Comparison of ENCODE assay signal across 24 cellular contexts in the genomic region with DNA sequence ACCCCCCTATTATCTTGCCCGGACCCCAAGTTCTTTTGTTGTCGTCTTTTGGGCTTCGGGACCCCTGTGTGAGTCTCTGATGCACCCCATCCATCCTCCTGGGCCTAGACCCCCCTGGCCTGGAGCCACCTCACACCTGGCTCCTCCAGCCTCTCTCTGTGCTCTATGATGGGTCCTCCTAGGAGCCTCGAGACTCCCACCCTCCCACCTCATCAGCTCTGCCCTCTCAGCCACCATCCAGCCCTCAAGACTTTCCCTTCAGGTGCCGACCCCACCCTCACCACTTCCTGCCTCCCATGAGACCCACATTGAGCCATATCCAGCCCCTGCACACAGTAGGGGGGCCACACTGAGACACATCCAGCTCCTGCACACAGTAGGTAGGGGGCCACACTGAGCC. TPM values are rescaled to one million over a fixed set of nuclear protein-coding genes. Genes with fewer than 3 reads are reported as not detected.
DNase-seq lines count a peak whose midpoint lies in the region; ATAC-seq, FAIRE-seq and TF ChIP-seq lines count a peak whose summit lies in the region.
"Had no signal": no experiment of that assay in that cellular context is flagged by ENCODE, and none has a peak within 500 bp of the region (broad histone marks: within the 10 kb centered on the region; RNA-seq: fewer than 3 reads in every experiment).

No MANE protein-coding gene starts in this region.

- H3K9me2 ChIP-seq in Karpas-422 (replicated peaks; ENCODE audit: insufficient read depth, low read length): no peaks in the 10 kb centered on the region

- 0 out of 2 replicates have a peak, but pooled peaks cover 3% of the 10 kb centered on the region for H4K20me1 ChIP-seq in Karpas-422 (ENCODE audit: insufficient read depth, low read depth, low read length)
- no peaks in the 10 kb centered on the region for H4K20me1 ChIP-seq in H1 (replicated peaks in 1 of 2; ENCODE audit: control insufficient read depth in 1 of 2, insufficient read depth in 2 of 2, low read length in 2 of 2)

- CTCF ChIA-PET in H1 (lab: Charles Lee; ENCODE audit: partially characterized antibody): interaction anchor here (0.9 to 2.3 kb wide), 6 partner anchors 12 to 39 kb away, joined by 3 to 6 read pairs (median 4); no protein-coding TSS in a partner anchor

- DNase-seq in activated naive CD8-positive, alpha-beta T cell treated with anti-CD3 and anti-CD28 coated beads, Interleukin-2, amount 10 ng/mL, durations not matched to agents 7 days and 5 days: no peak
- DNase-seq in activated naive CD8-positive, alpha-beta T cell treated with anti-CD3 and anti-CD28 coated beads, Interleukin-2, amount 50 U/mL, for 24 hours: no peak
- no peak for DNase-seq in Karpas-422
- DNase-seq in H1 (ENCODE audit: low read depth in 1 of 2, low spot score in 2 of 2): no peak
- DNase-seq in stimulated activated effector memory CD8-positive, alpha-beta T cell treated with anti-CD3 and anti-CD28 coated beads, Interleukin-12 subunit alpha, Interleukin-12 subunit beta, amount 100 ng/mL, for 72 hours (ENCODE audit: low spot score in 2 of 2): no peak
- DNase-seq in NCI-H82 (lab: John Stamatoyannopoulos, UW): no peak
- DNase-seq in COLO829 (ENCODE audit: low spot score): no peak
- DNase-seq in stimulated activated CD4-positive, alpha-beta T cell treated with anti-CD3 and anti-CD28 coated beads, Interleukin-12 subunit alpha, Interleukin-12 subunit beta, amount 100 ng/mL, for 4 hours: no peak
- DNase-seq: activated CD4-positive, alpha-beta T cell treated with anti-CD3 and anti-CD28 coated beads for 4 hours; activated T-cell treated with anti-CD3 and anti-CD28 coated beads for 4 hours; COR-L47; effector CD4-positive, alpha-beta T cell; EL; head of caudate nucleus; HFFc6; MM.1S; NCI-H1930; NCI-H446 treated with DMSO at 0.1 percent for 48 hours; nucleus accumbens; T1000 had no signal

- peaks cover 4% of the 10 kb centered on the region for H3K9me3 Mint-ChIP-seq in activated naive CD8-positive, alpha-beta T cell treated with anti-CD3 and anti-CD28 coated beads, Interleukin-2, amount 10 ng/mL, durations not matched to agents 7 days and 5 days
- no peaks in the 10 kb centered on the region for H3K9me3 Mint-ChIP-seq in activated naive CD8-positive, alpha-beta T cell treated with anti-CD3 and anti-CD28 coated beads, Interleukin-2, amount 50 U/mL, for 24 hours
- H3K9me3 Mint-ChIP-seq in stimulated activated effector memory CD8-positive, alpha-beta T cell treated with anti-CD3 and anti-CD28 coated beads, Interleukin-12 subunit alpha, Interleukin-12 subunit beta, amount 100 ng/mL, for 72 hours: peaks cover 5% of the 10 kb centered on the region

- H2BK12ac ChIP-seq in H1 (ENCODE audit: low read depth, low read length): 0 out of 2 replicates have a peak overlapping the region, but pooled peaks have one; percentile 27

- TF ChIP-seq CTCF in H1 (IDR thresholded peaks at IDR 0.05; ENCODE audit: control extremely low read depth in 1 of 3, insufficient read depth in 1 of 3, low read depth in 1 of 3, low read length in 3 of 3): no peak

- no peak overlapping the region for H3K23ac ChIP-seq in H1 (ENCODE audit: insufficient read length)

- peak overlapping the region; percentile 62 for H3K4me3 Mint-ChIP-seq in activated naive CD8-positive, alpha-beta T cell treated with anti-CD3 and anti-CD28 coated beads, Interleukin-2, amount 10 ng/mL, durations not matched to agents 7 days and 5 days
- no peak overlapping the region for H3K4me3 Mint-ChIP-seq in activated naive CD8-positive, alpha-beta T cell treated with anti-CD3 and anti-CD28 coated beads, Interleukin-2, amount 50 U/mL, for 24 hours
- peak overlapping the region; percentile 63 for H3K4me3 Mint-ChIP-seq in stimulated activated effector memory CD8-positive, alpha-beta T cell treated with anti-CD3 and anti-CD28 coated beads, Interleukin-12 subunit alpha, Interleukin-12 subunit beta, amount 100 ng/mL, for 72 hours
- H3K4me3 Mint-ChIP-seq: HFFc6 had no signal

- no peak for ATAC-seq in activated naive CD8-positive, alpha-beta T cell treated with anti-CD3 and anti-CD28 coated beads, Interleukin-2, amount 10 ng/mL, durations not matched to agents 7 days and 5 days (ENCODE audit: low read depth)
- no peak for ATAC-seq in activated naive CD8-positive, alpha-beta T cell treated with anti-CD3 and anti-CD28 coated beads, Interleukin-2, amount 50 U/mL, for 24 hours
- ATAC-seq in stimulated activated effector memory CD8-positive, alpha-beta T cell treated with anti-CD3 and anti-CD28 coated beads, Interleukin-12 subunit alpha, Interleukin-12 subunit beta, amount 100 ng/mL, for 72 hours: no peak
- ATAC-seq: right cardiac atrium had no signal

- H3K23me2 ChIP-seq in H1 (ENCODE audit: low read depth, low read length): no peaks in the 10 kb centered on the region

- 0 out of 2 replicates have a peak, but pooled peaks cover 2% of the 10 kb centered on the region for H3K27me3 ChIP-seq in Karpas-422 (ENCODE audit: low read length)
- no peaks in the 10 kb centered on the region; a peak in 1 of 7 replicates for H3K27me3 ChIP-seq in H1 (replicated peaks in 1 of 4; ENCODE audit: control insufficient read depth in 3 of 4, extremely low read depth in 1 of 4, insufficient read depth in 3 of 4, low read length in 3 of 4)
- H3K27me3 ChIP-seq: cardiac muscle cell had no signal

- no peak for TF ChIP-seq POLR2A in H1 (IDR thresholded peaks at IDR 0.05; ENCODE audit: control extremely low read depth in 1 of 2, low read depth in 2 of 2, low read length in 2 of 2)

- H3K4me1 Mint-ChIP-seq in activated naive CD8-positive, alpha-beta T cell treated with anti-CD3 and anti-CD28 coated beads, Interleukin-2, amount 10 ng/mL, durations not matched to agents 7 days and 5 days: peaks cover 18% of the 10 kb centered on the region
- peaks cover 22% of the 10 kb centered on the region for H3K4me1 Mint-ChIP-seq in activated naive CD8-positive, alpha-beta T cell treated with anti-CD3 and anti-CD28 coated beads, Interleukin-2, amount 50 U/mL, for 24 hours
- peaks cover 22% of the 10 kb centered on the region for H3K4me1 Mint-ChIP-seq in stimulated activated effector memory CD8-positive, alpha-beta T cell treated with anti-CD3 and anti-CD28 coated beads, Interleukin-12 subunit alpha, Interleukin-12 subunit beta, amount 100 ng/mL, for 72 hours

- H3K56ac ChIP-seq in H1 (replicated peaks; ENCODE audit: insufficient read length, low read depth, low read length): no peak overlapping the region

- peaks cover 5% of the 10 kb centered on the region; the same call in 1 of the 2 replicates for H3K9me3 ChIP-seq in Karpas-422 (ENCODE audit: low read length)
- H3K9me3 ChIP-seq in H1 (ENCODE audit: insufficient read depth in 2 of 2, low read depth in 1 of 2, low read length in 1 of 2): peaks cover 6 to 7% of the 10 kb centered on the region in 2 experiments; a peak in 2 of 4 replicates

- H2AK5ac ChIP-seq in H1 (ENCODE audit: low read depth, low read length): no peak overlapping the region

- H3K4ac ChIP-seq in H1 (replicated peaks; ENCODE audit: insufficient read length, low read depth, low read length): no peak overlapping the region

- no peak overlapping the region for H3K18ac ChIP-seq in H1 (ENCODE audit: extremely low read depth, low read length)

- H2AFZ ChIP-seq in Karpas-422 (ENCODE audit: low read length) (no peak overlapping the region), H1 (ENCODE audit: low read length) (no peak overlapping the region)

- peaks cover 12% of the 10 kb centered on the region for H3K27me3 Mint-ChIP-seq in activated naive CD8-positive, alpha-beta T cell treated with anti-CD3 and anti-CD28 coated beads, Interleukin-2, amount 10 ng/mL, durations not matched to agents 7 days and 5 days
- no peaks in the 10 kb centered on the region for H3K27me3 Mint-ChIP-seq in activated naive CD8-positive, alpha-beta T cell treated with anti-CD3 and anti-CD28 coated beads, Interleukin-2, amount 50 U/mL, for 24 hours

- no peaks in the 10 kb centered on the region; the same call in 1 of the 2 replicates for H3K36me3 ChIP-seq in Karpas-422 (ENCODE audit: insufficient read depth, low read length)
- no peaks in the 10 kb centered on the region for H3K36me3 ChIP-seq in H1 (ENCODE audit: control insufficient read depth in 2 of 4, insufficient read depth in 4 of 4, low read length in 3 of 4)
- H3K36me3 ChIP-seq: cardiac muscle cell had no signal

- H4K91ac ChIP-seq in H1 (replicated peaks; ENCODE audit: insufficient read length, low read length): no peak overlapping the region

- no peak for FAIRE-seq in H1 (lab: Jason Lieb, UNC)
- FAIRE-seq: urothelium cell line had no signal

- H3K14ac ChIP-seq in H1 (ENCODE audit: insufficient read length): no peak overlapping the region

- TF ChIP-seq EP300 in H1 (IDR thresholded peaks at IDR 0.05; ENCODE audit: borderline replicate concordance in 1 of 2, low read depth in 2 of 2, low read length in 2 of 2): no peak

- peak overlapping the region; percentile 27 for H3K4me2 ChIP-seq in Karpas-422 (ENCODE audit: low read depth, low read length, poor library complexity, severe bottlenecking)
- no peak overlapping the region for H3K4me2 ChIP-seq in H1 (ENCODE audit: insufficient read depth in 1 of 2, low read depth in 2 of 2, low read length in 2 of 2)

- no peak overlapping the region for H4K5ac ChIP-seq in H1 (ENCODE audit: insufficient read length, low read depth, low read length)

- peaks cover 52% of the 10 kb centered on the region for H3K4me1 ChIP-seq in Karpas-422 (ENCODE audit: low read length)
- peaks cover 0 to 23% (median 7%) of the 10 kb centered on the region in 4 experiments; a peak in 5 of 7 replicates for H3K4me1 ChIP-seq in H1 (replicated peaks in 1 of 4; ENCODE audit: control insufficient read depth in 3 of 4, insufficient read depth in 4 of 4, low read length in 3 of 4)

- H3K36me3 Mint-ChIP-seq in activated naive CD8-positive, alpha-beta T cell treated with anti-CD3 and anti-CD28 coated beads, Interleukin-2, amount 10 ng/mL, durations not matched to agents 7 days and 5 days: no peaks in the 10 kb centered on the region
- H3K36me3 Mint-ChIP-seq in activated naive CD8-positive, alpha-beta T cell treated with anti-CD3 and anti-CD28 coated beads, Interleukin-2, amount 50 U/mL, for 24 hours (ENCODE audit: low read depth): no peaks in the 10 kb centered on the region
- no peaks in the 10 kb centered on the region for H3K36me3 Mint-ChIP-seq in stimulated activated effector memory CD8-positive, alpha-beta T cell treated with anti-CD3 and anti-CD28 coated beads, Interleukin-12 subunit alpha, Interleukin-12 subunit beta, amount 100 ng/mL, for 72 hours

- H2BK120ac ChIP-seq in H1 (replicated peaks; ENCODE audit: low read depth, low read length): no peak overlapping the region

- POLR2A ChIA-PET in activated naive CD8-positive, alpha-beta T cell treated with anti-CD3 and anti-CD28 coated beads, Interleukin-2, amount 10 ng/mL, durations not matched to agents 7 days and 5 days (lab: Charles Lee): interaction anchor here (1.7 to 2.1 kb wide), 2 partner anchors 8 to 11 kb away, joined by 5 to 7 read pairs; no protein-coding TSS in a partner anchor
- POLR2A ChIA-PET in H1 (lab: Charles Lee; ENCODE audit: partially characterized antibody): interaction anchor here (1.0 to 2.3 kb wide), 2 partner anchors 11 to 13 kb away, joined by 4 to 6 read pairs; no protein-coding TSS in a partner anchor

- peak overlapping the region; percentile 54 for H3K27ac Mint-ChIP-seq in activated naive CD8-positive, alpha-beta T cell treated with anti-CD3 and anti-CD28 coated beads, Interleukin-2, amount 10 ng/mL, durations not matched to agents 7 days and 5 days
- H3K27ac Mint-ChIP-seq in activated naive CD8-positive, alpha-beta T cell treated with anti-CD3 and anti-CD28 coated beads, Interleukin-2, amount 50 U/mL, for 24 hours: no peak overlapping the region
- peak overlapping the region; percentile 87 for H3K27ac Mint-ChIP-seq in stimulated activated effector memory CD8-positive, alpha-beta T cell treated with anti-CD3 and anti-CD28 coated beads, Interleukin-12 subunit alpha, Interleukin-12 subunit beta, amount 100 ng/mL, for 72 hours
- H3K27ac Mint-ChIP-seq: HFFc6 had no signal

- TF ChIP-seq RAD21 in H1 (IDR thresholded peaks at IDR 0.05 in 1 of 2, conservative IDR thresholded peaks at IDR 0.05 in 1 of 2; ENCODE audit: low read depth in 2 of 2, low read length in 2 of 2): no peak

- H4K8ac ChIP-seq in H1 (ENCODE audit: extremely low read depth, insufficient read depth, low read length): no peak overlapping the region

- H2BK5ac ChIP-seq in H1 (ENCODE audit: low read depth, low read length): no peak overlapping the region

- no peak overlapping the region for H2BK20ac ChIP-seq in H1 (ENCODE audit: low read length)

- H2BK15ac ChIP-seq in H1 (ENCODE audit: low read length): no peak overlapping the region

- H3K79me2 ChIP-seq in Karpas-422 (ENCODE audit: low read length) (no peaks in the 10 kb centered on the region), H1 (ENCODE audit: control insufficient read depth in 1 of 2, insufficient read depth in 2 of 2, low read length in 2 of 2) (no peaks in the 10 kb centered on the region)

- no peak overlapping the region for H3K4me3 ChIP-seq in Karpas-422 (ENCODE audit: low read length)
- no peak overlapping the region for H3K4me3 ChIP-seq in H1 (ENCODE audit: extremely low read depth in 1 of 4, insufficient read depth in 2 of 4, low read depth in 3 of 4, low read length in 4 of 4)
- H3K4me3 ChIP-seq: cardiac muscle cell had no signal

- H3K79me1 ChIP-seq in H1 (ENCODE audit: low read depth, low read length): no peaks in the 10 kb centered on the region

- WGBS in H1 (ENCODE audit: extremely low coverage in 1 of 2, insufficient coverage in 1 of 2, insufficient read length in 1 of 2, insufficient replicate concordance in 2 of 2, low coverage in 1 of 2, low lambda C conversion rate in 2 of 2, missing lambda C conversion rate in 1 of 2), 2 experiments: 94% methylated on average over 2 of the region's 5 CpGs; no CpG with 5 or more reads in 1 of the 2 experiments

- H3K9ac ChIP-seq in Karpas-422 (ENCODE audit: low read length) (no peak overlapping the region), H1 (replicated peaks in 1 of 4; ENCODE audit: extremely low read depth in 1 of 4, low read depth in 3 of 4, low read length in 3 of 4) (no peak overlapping the region)

- H3K27ac ChIP-seq in Karpas-422 (ENCODE audit: low read length): no peak overlapping the region
- no peak overlapping the region for H3K27ac ChIP-seq in H1 (ENCODE audit: low read depth, low read length)
- H3K27ac ChIP-seq: cardiac muscle cell had no signal

RNA-seq across cellular contexts. Expression of a gene that starts 8.7 kb away (rescaled TPM):
- total RNA-seq in activated naive CD8-positive, alpha-beta T cell treated with anti-CD3 and anti-CD28 coated beads, Interleukin-2, amount 10 ng/mL, durations not matched to agents 7 days and 5 days: 100 to 1,000 TPM; 289 to 297 TPM
- total RNA-seq in Karpas-422 (2014; rRNA removed; shearing (Covaris generic); ENCODE audit: low replicate concordance): 101 and 204 TPM in 2 replicates
- 32.0 and 32.5 TPM in 2 replicates for total RNA-seq in H1 (2021; fragmentation: NEBNext Ultra II Directional; extraction: Animal tissue kit (Norgen Biotek cat#: 25700))
- polyA plus RNA-seq in H1 (2011; rRNA removed): 18.4 and 28.7 TPM in 2 replicates
- 17.3 TPM for polyA plus RNA-seq in H1 (2011; cell fraction: cytosol; rRNA removed)
- 53.0 TPM for polyA plus RNA-seq in H1 (2011; cell fraction: nucleus; rRNA removed)
- polyA plus RNA-seq in H1 (2012, experiment 1 of 2): 15.4 to 27.6 TPM (median 23.1 TPM) in 4 replicates
- 16.2 TPM for polyA plus RNA-seq in H1 (2012, experiment 2 of 2)
- polyA plus RNA-seq in H1 (2013, experiment 1 of 2): 40.2 TPM
- 37.1 TPM for polyA plus RNA-seq in H1 (2013, experiment 2 of 2)
- 12.7 and 14.2 TPM in 2 replicates for polyA minus RNA-seq in H1 (2011; rRNA and poly(A)+ RNA removed)
- 13.9 TPM for polyA minus RNA-seq in H1 (2011; cell fraction: cytosol; rRNA and poly(A)+ RNA removed)
- 22.1 TPM for polyA minus RNA-seq in H1 (2011; cell fraction: nucleus; rRNA and poly(A)+ RNA removed)

RNA-seq across cellular contexts. Expression of a gene that starts 56.7 kb away (rescaled TPM):
- under 1 TPM; 0.82 to 1.00 TPM for total RNA-seq in activated naive CD8-positive, alpha-beta T cell treated with anti-CD3 and anti-CD28 coated beads, Interleukin-2, amount 10 ng/mL, durations not matched to agents 7 days and 5 days
- total RNA-seq in Karpas-422 (2014; rRNA removed; shearing (Covaris generic); ENCODE audit: low replicate concordance): not detected in 2 replicates
- 0.19 and 0.45 TPM in 2 replicates for total RNA-seq in H1 (2021; fragmentation: NEBNext Ultra II Directional; extraction: Animal tissue kit (Norgen Biotek cat#: 25700))
- 1.1 and 1.6 TPM in 2 replicates for polyA plus RNA-seq in H1 (2011; rRNA removed)
- polyA plus RNA-seq in H1 (2011; cell fraction: cytosol; rRNA removed): 1.2 TPM
- 4.8 TPM for polyA plus RNA-seq in H1 (2011; cell fraction: nucleus; rRNA removed)
- polyA plus RNA-seq in H1 (2012, experiment 1 of 2): 0.48 to 1.1 TPM (median 0.83 TPM) in 4 replicates
- polyA plus RNA-seq in H1 (2012, experiment 2 of 2): 0.29 TPM
- 0.83 TPM for polyA plus RNA-seq in H1 (2013, experiment 1 of 2)
- 0.64 TPM for polyA plus RNA-seq in H1 (2013, experiment 2 of 2)
- polyA minus RNA-seq in H1 (2011; rRNA and poly(A)+ RNA removed): 0.51 and 1.0 TPM in 2 replicates
- polyA minus RNA-seq in H1 (2011; cell fraction: cytosol; rRNA and poly(A)+ RNA removed): 0.66 TPM
- 1.1 TPM for polyA minus RNA-seq in H1 (2011; cell fraction: nucleus; rRNA and poly(A)+ RNA removed)
- polyA plus RNA-seq: fibroblast of lung had no signal
